19 cellular contexts compared by ENCODE assay signal in the genomic region with DNA sequence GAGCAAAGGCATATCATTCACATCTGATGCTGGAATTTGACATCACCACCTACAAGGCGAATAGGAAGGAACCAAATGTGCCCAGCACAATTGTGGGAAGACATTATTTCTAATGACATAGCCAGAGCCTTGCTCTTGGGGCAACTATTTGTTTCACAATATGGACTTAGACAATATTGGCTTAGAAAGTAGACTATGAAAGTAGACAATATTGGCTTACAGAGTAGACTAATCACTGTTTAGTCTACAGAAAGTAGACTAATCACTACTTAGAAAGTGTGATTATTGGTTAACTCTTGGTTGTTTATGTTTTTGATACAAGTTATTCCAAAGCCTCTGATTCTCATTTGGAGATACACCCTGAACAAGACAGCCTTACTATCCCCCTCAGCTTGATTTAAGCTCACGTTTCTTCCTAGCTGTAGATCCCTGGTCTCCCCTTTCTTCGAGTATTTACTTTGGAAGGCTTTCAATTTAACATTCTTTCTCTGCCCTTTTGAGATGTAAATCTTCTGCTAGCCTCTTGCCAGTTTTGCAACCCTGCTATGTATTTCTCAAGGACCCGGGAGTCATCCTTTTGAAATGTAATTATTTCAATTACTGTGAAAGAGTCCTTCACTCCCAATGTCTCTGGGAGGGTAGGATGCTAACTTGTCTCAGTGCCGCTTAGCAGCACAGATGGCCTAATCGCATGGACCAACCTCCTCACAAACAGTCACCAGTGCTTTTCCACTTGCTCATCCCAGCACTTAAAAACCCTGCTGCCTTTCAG.
DNase-seq lines count a peak whose midpoint lies in the region; ATAC-seq and TF ChIP-seq lines count a peak whose summit lies in the region.
"Had no signal": no experiment of that assay in that cellular context is flagged by ENCODE, and none has a peak within 500 bp of the region (broad histone marks: within the 10 kb centered on the region; RNA-seq: fewer than 3 reads in every experiment).

No MANE protein-coding gene starts in this region.

- POLR2A ChIA-PET in IMR-90 (lab: Charles Lee; ENCODE audit: unreplicated experiment): interaction anchor here (0.8 kb wide), 1 partner anchor 18 kb away, joined by 3 read pairs; no protein-coding TSS in a partner anchor

- no peaks in the 10 kb centered on the region for H3K79me1 ChIP-seq in IMR-90 (ENCODE audit: low read depth in 1 of 2, low read length in 2 of 2)

- DNase-seq in Ammon's horn (ENCODE audit: low spot score) (peak; percentile 62), IMR-90 (peak; percentile 77), mammary epithelial cell (peak; percentile 23), iris pigment epithelial cell (ENCODE audit: low read depth) (peak; percentile 0), RKO (ENCODE audit: low spot score) (no peak), mucosa of gallbladder (ENCODE audit: low spot score) (no peak), stomach (no peak)
- DNase-seq: activated CD4-positive, alpha-beta T cell treated with anti-CD3 and anti-CD28 coated beads, Interleukin-2, amount 10 ng/mL, durations not matched to agents 24 days and 14 days; body of pancreas; effector memory CD4-positive, alpha-beta T cell; hypothalamus; midbrain; NCI-H2081; PC-3; psoas muscle; T-helper 1 cell had no signal

- no peaks in the 10 kb centered on the region for H3K36me3 ChIP-seq in IMR-90 (ENCODE audit: control insufficient read depth, insufficient read depth, low read length)
- H3K36me3 ChIP-seq in mammary epithelial cell (ENCODE audit: insufficient read depth, low read length): no peaks in the 10 kb centered on the region
- no peaks in the 10 kb centered on the region for H3K36me3 ChIP-seq in stomach
- H3K36me3 ChIP-seq: BLaER1 treated with 17β-estradiol and CSF1 and Interleukin-3, amounts not matched to agents 10 nM and 100 nM had no signal

- H3K4me3 ChIP-seq in IMR-90 (ENCODE audit: insufficient read depth, low read depth, low read length) (no peak overlapping the region), mammary epithelial cell (replicated peaks in 1 of 3; ENCODE audit: insufficient read depth in 1 of 3, low read depth in 2 of 3, low read length in 3 of 3) (no peak overlapping the region), stomach (no peak overlapping the region)
- H3K4me3 ChIP-seq: BLaER1 treated with 17β-estradiol and CSF1 and Interleukin-3, amounts not matched to agents 10 nM and 100 nM; body of pancreas; psoas muscle had no signal

- H3K4me1 ChIP-seq in IMR-90 (ENCODE audit: control insufficient read depth, insufficient read depth, low read length) (peaks cover 2% of the 10 kb centered on the region; the same call in 1 of the 2 replicates), mammary epithelial cell (ENCODE audit: insufficient read depth, low read length) (no peaks in the 10 kb centered on the region), stomach (no peaks in the 10 kb centered on the region)
- H3K4me1 ChIP-seq: BLaER1 treated with 17β-estradiol and CSF1 and Interleukin-3, amounts not matched to agents 10 nM and 100 nM; psoas muscle had no signal

- no peak for TF ChIP-seq RAD21 in IMR-90 (IDR thresholded peaks at IDR 0.05; ENCODE audit: low read length)

- H2AK5ac ChIP-seq in IMR-90 (ENCODE audit: low read depth, low read length): no peak overlapping the region

- H3K14ac ChIP-seq in IMR-90 (replicated peaks; ENCODE audit: low read depth, low read length): no peak overlapping the region

- H2BK15ac ChIP-seq in IMR-90 (ENCODE audit: low read depth, low read length): 0 out of 3 replicates have a peak overlapping the region, but pooled peaks have one; percentile 13

- no peak overlapping the region for H4K8ac ChIP-seq in IMR-90 (ENCODE audit: low read depth in 2 of 2, low read length in 2 of 2)

- H3K27ac ChIP-seq in IMR-90 (ENCODE audit: insufficient read depth, low read length) (0 out of 2 replicates have a peak overlapping the region, but pooled peaks have one; percentile 2), mammary epithelial cell (ENCODE audit: insufficient read depth, low read depth, low read length) (no peak overlapping the region), stomach (no peak overlapping the region)
- H3K27ac ChIP-seq: BLaER1 treated with 17β-estradiol and CSF1 and Interleukin-3, amounts not matched to agents 10 nM and 100 nM; body of pancreas; psoas muscle had no signal

- H3K9ac ChIP-seq in IMR-90 (ENCODE audit: low read depth, low read length) (no peak overlapping the region), mammary epithelial cell (ENCODE audit: insufficient read depth, low read length) (no peak overlapping the region)
- H3K9ac ChIP-seq: BLaER1 treated with 17β-estradiol and CSF1 and Interleukin-3, amounts not matched to agents 10 nM and 100 nM had no signal

- peak overlapping the region; percentile 74 for H2BK5ac ChIP-seq in IMR-90 (ENCODE audit: low read depth, low read length, poor library complexity, severe bottlenecking)

- H3K9me3 ChIP-seq in IMR-90 (ENCODE audit: control insufficient read depth, insufficient read depth, low read length) (no peaks in the 10 kb centered on the region), mammary epithelial cell (replicated peaks; ENCODE audit: insufficient read depth, low read length) (no peaks in the 10 kb centered on the region), stomach (no peaks in the 10 kb centered on the region)
- H3K9me3 ChIP-seq: BLaER1 treated with 17β-estradiol and CSF1 and Interleukin-3, amounts not matched to agents 10 nM and 100 nM; body of pancreas; psoas muscle had no signal

- BruUV-seq in IMR-90 (replicated peaks; lab: Mats Ljungman, UMichigan) (no TSS peak), mammary epithelial cell (replicated peaks; lab: Mats Ljungman, UMichigan) (no TSS peak)

- H3K27me3 ChIP-seq in IMR-90 (ENCODE audit: control insufficient read depth, insufficient read depth, low read length): no peaks in the 10 kb centered on the region
- no peaks in the 10 kb centered on the region for H3K27me3 ChIP-seq in mammary epithelial cell (ENCODE audit: insufficient read depth, low read length)
- H3K27me3 ChIP-seq in stomach: no peaks in the 10 kb centered on the region
- H3K27me3 ChIP-seq: BLaER1 treated with 17β-estradiol and CSF1 and Interleukin-3, amounts not matched to agents 10 nM and 100 nM; body of pancreas had no signal

- in situ Hi-C loops in IMR-90 (cut with MboI; ENCODE audit: low sequenced_read_pairs): no loop called here
- in situ Hi-C loops in mammary epithelial cell (cut with MboI; ENCODE audit: low sequenced_read_pairs in 2 of 2): no loop called here

- CTCF ChIA-PET in IMR-90 (lab: Yijun Ruan, JAX) (interaction anchor here (0.6 kb wide), 1 partner anchor 1538 kb away, joined by 3 read pairs; no protein-coding TSS in a partner anchor), mammary epithelial cell (lab: Charles Lee; ENCODE audit: low non-redundant PET) (no interaction called here)

- TF ChIP-seq EP300 in stomach (IDR thresholded peaks at IDR 0.05): no peak

- H3K56ac ChIP-seq in IMR-90 (ENCODE audit: extremely low read depth, insufficient read depth, low read length): no peak overlapping the region

- no CpG with 5 or more reads among the region's 6 CpGs for WGBS in IMR-90 (ENCODE audit: extremely low coverage in 2 of 2, insufficient read length in 1 of 2), 2 experiments
- 64% methylated on average over 6 of the region's 6 CpGs for WGBS in mammary epithelial cell (ENCODE audit: low coverage, missing lambda C conversion rate)
- WGBS in stomach, 5 donors: 19 to 37% (median 28%) methylated on average over 6 of the region's 6 CpGs

- peak overlapping the region; percentile 2; the same call in 1 of the 2 replicates for H4K91ac ChIP-seq in IMR-90 (ENCODE audit: insufficient read depth, low read depth, low read length)

- no peaks in the 10 kb centered on the region for H4K20me1 ChIP-seq in IMR-90 (ENCODE audit: insufficient read depth, low read length)
- H4K20me1 ChIP-seq in mammary epithelial cell (ENCODE audit: insufficient read depth, low read length): no peaks in the 10 kb centered on the region
- H4K20me1 ChIP-seq: BLaER1 treated with 17β-estradiol and CSF1 and Interleukin-3, amounts not matched to agents 10 nM and 100 nM had no signal

- H3K4ac ChIP-seq in IMR-90 (ENCODE audit: low read depth, low read length): peak overlapping the region; percentile 30; the same call in 1 of the 2 replicates

- intact Hi-C loops in IMR-90 (cut with micrococcal nuclease) (no loop called here), mammary epithelial cell (cut with micrococcal nuclease) (no loop called here), stomach (cut with DNase I; ENCODE audit: low total_unique reads) (no loop called here)

- H3K4me2 ChIP-seq in IMR-90 (ENCODE audit: low read depth, low read length): peak overlapping the region; percentile 50; the same call in 1 of the 2 replicates
- H3K4me2 ChIP-seq in mammary epithelial cell (ENCODE audit: insufficient read depth, low read depth, low read length): no peak overlapping the region
- H3K4me2 ChIP-seq: BLaER1 treated with 17β-estradiol and CSF1 and Interleukin-3, amounts not matched to agents 10 nM and 100 nM had no signal

- H3K79me2 ChIP-seq in mammary epithelial cell (ENCODE audit: insufficient read depth, low read length): no peaks in the 10 kb centered on the region

- peak overlapping the region; percentile 13; the same call in 1 of the 2 replicates for H4K5ac ChIP-seq in IMR-90 (ENCODE audit: low read depth, low read length)

- H2AFZ ChIP-seq in IMR-90 (replicated peaks; ENCODE audit: low read length, poor library complexity) (peak overlapping the region; percentile 2), mammary epithelial cell (ENCODE audit: low read depth, low read length) (peak overlapping the region; percentile 49)

- ATAC-seq in IMR-90 (ENCODE audit: low read depth) (peak; percentile 94), GM21619 (IDR thresholded peaks at IDR 0.05; ENCODE audit: unreplicated experiment) (no peak)
- ATAC-seq: body of pancreas; PC-3; psoas muscle; stimulated activated effector memory CD8-positive, alpha-beta T cell treated with anti-CD3 and anti-CD28 coated beads, Interleukin-12 subunit alpha, Interleukin-12 subunit beta, amount 100 ng/mL, for 72 hours had no signal

- no peak overlapping the region for H3K23ac ChIP-seq in IMR-90 (ENCODE audit: low read depth, low read length)

- H2AK9ac ChIP-seq in IMR-90 (replicated peaks; ENCODE audit: low read depth, low read length, poor library complexity): no peak overlapping the region

- peak overlapping the region; percentile 28 for H2BK120ac ChIP-seq in IMR-90 (ENCODE audit: low read depth, low read length)

- TF ChIP-seq CTCF in IMR-90 (conservative IDR thresholded peaks at IDR 0.05; ENCODE audit: low read depth, low read length): no peak
- no peak for TF ChIP-seq CTCF in mammary epithelial cell (conservative IDR thresholded peaks at IDR 0.05 in 1 of 2, IDR thresholded peaks at IDR 0.05 in 1 of 2; ENCODE audit: extremely low read depth in 1 of 2, insufficient read depth in 1 of 2, low read depth in 1 of 2, low read length in 2 of 2)
- TF ChIP-seq CTCF in stomach (IDR thresholded peaks at IDR 0.05): no peak

- no peaks in the 10 kb centered on the region for H3K9me1 ChIP-seq in IMR-90 (ENCODE audit: insufficient read depth, low read length)

- dilution Hi-C loops in IMR-90 (cut with HindIII; ENCODE audit: low sequenced_read_pairs, unreplicated experiment): no loop called here
- dilution Hi-C loops in mammary epithelial cell (cut with HindIII; ENCODE audit: low sequenced_read_pairs): no loop called here

- peak overlapping the region; percentile 45; the same call in 1 of the 2 replicates for H3K18ac ChIP-seq in IMR-90 (ENCODE audit: low read depth, low read length)

- TF ChIP-seq POLR2A in IMR-90 (IDR thresholded peaks at IDR 0.05; ENCODE audit: low read depth, low read length) (no peak), stomach (IDR thresholded peaks at IDR 0.05) (no peak)

- H2BK20ac ChIP-seq in IMR-90 (ENCODE audit: low read depth, low read length): 0 out of 2 replicates have a peak overlapping the region, but pooled peaks have one; percentile 50

Comparison
In these comparisons a context has a peak if more than half of its experiments do, and no peak if none do; other contexts are left out.
1. DNase-seq: peak in Ammon's horn (single experiment), IMR-90 (single experiment), mammary epithelial cell (single experiment) and iris pigment epithelial cell (single experiment); none in RKO (single experiment), mucosa of gallbladder (single experiment) and stomach (single experiment).